1 cellular context compared by ENCODE assay signal in the genomic region with DNA sequence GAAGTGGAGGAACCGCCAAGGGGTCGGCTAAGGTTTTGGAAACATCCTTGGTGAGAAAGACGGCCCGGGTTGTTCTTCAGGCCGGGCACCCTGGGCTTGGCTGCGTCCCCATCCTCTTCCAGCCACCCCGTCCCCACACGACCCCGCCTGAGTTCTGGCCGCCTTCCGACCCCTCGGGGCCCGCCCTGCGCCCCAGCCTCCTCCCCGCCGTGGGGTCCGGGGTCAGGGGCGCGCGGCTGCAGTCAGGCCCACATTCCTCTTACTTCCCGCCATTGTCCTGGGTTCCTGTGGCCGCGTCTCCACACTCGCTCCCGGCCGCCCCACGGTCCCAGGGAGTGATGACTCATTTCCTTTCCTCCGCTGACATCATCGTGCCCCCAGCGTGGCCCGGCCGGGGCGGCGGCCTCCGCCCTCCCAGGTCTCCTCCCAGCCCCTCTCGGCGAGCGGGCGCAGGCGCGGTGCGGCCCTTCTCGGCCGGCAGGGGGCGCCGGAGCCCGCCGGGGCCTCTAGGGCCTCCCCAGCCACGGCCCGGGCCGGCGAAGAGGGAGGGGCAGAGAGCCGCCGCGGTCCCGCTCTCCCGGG.
A peak's percentile ranks its signal among the peaks of the same experiment; 100 is the strongest.
TF ChIP-seq lines count a peak whose summit lies in the region.

No MANE protein-coding gene starts in this region.

TF ChIP-seq in HepG2, 621 proteins besides CTCF, POLR2A, EP300 and RAD21 (continued from another document and continues in another):
- TF ChIP-seq, protein P1, sequence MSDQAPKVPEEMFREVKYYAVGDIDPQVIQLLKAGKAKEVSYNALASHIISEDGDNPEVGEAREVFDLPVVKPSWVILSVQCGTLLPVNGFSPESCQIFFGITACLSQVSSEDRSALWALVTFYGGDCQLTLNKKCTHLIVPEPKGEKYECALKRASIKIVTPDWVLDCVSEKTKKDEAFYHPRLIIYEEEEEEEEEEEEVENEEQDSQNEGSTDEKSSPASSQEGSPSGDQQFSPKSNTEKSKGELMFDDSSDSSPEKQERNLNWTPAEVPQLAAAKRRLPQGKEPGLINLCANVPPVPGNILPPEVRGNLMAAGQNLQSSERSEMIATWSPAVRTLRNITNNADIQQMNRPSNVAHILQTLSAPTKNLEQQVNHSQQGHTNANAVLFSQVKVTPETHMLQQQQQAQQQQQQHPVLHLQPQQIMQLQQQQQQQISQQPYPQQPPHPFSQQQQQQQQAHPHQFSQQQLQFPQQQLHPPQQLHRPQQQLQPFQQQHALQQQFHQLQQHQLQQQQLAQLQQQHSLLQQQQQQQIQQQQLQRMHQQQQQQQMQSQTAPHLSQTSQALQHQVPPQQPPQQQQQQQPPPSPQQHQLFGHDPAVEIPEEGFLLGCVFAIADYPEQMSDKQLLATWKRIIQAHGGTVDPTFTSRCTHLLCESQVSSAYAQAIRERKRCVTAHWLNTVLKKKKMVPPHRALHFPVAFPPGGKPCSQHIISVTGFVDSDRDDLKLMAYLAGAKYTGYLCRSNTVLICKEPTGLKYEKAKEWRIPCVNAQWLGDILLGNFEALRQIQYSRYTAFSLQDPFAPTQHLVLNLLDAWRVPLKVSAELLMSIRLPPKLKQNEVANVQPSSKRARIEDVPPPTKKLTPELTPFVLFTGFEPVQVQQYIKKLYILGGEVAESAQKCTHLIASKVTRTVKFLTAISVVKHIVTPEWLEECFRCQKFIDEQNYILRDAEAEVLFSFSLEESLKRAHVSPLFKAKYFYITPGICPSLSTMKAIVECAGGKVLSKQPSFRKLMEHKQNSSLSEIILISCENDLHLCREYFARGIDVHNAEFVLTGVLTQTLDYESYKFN (CRISPR knock-in tag; conservative IDR thresholded peaks at IDR 0.05): 0 out of 2 replicates have a peak, but pooled peaks have one; percentile 35
- TF ChIP-seq ZNF263 (CRISPR knock-in tag; IDR thresholded peaks at IDR 0.05): no peak; the same call in 1 of the 2 replicates
- TF ChIP-seq, protein P2, sequence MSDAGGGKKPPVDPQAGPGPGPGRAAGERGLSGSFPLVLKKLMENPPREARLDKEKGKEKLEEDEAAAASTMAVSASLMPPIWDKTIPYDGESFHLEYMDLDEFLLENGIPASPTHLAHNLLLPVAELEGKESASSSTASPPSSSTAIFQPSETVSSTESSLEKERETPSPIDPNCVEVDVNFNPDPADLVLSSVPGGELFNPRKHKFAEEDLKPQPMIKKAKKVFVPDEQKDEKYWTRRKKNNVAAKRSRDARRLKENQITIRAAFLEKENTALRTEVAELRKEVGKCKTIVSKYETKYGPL (CRISPR knock-in tag; IDR thresholded peaks at IDR 0.05): no peak
- no peak for TF ChIP-seq ZNF703 (CRISPR knock-in tag; IDR thresholded peaks at IDR 0.05; ENCODE audit: borderline replicate concordance)
- TF ChIP-seq SRSF4 (IDR thresholded peaks at IDR 0.05; ENCODE audit: low read depth, low read length, poor library complexity, severe bottlenecking): no peak
- TF ChIP-seq HMG20B (CRISPR knock-in tag; conservative IDR thresholded peaks at IDR 0.05): no peak
- TF ChIP-seq ZNF746 (CRISPR knock-in tag; IDR thresholded peaks at IDR 0.05): no peak
- no peak for TF ChIP-seq ZNF331 (CRISPR knock-in tag; IDR thresholded peaks at IDR 0.05)
- TF ChIP-seq, protein P3, sequence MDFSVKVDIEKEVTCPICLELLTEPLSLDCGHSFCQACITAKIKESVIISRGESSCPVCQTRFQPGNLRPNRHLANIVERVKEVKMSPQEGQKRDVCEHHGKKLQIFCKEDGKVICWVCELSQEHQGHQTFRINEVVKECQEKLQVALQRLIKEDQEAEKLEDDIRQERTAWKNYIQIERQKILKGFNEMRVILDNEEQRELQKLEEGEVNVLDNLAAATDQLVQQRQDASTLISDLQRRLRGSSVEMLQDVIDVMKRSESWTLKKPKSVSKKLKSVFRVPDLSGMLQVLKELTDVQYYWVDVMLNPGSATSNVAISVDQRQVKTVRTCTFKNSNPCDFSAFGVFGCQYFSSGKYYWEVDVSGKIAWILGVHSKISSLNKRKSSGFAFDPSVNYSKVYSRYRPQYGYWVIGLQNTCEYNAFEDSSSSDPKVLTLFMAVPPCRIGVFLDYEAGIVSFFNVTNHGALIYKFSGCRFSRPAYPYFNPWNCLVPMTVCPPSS (IDR thresholded peaks at IDR 0.05): no peak
- TF ChIP-seq ATF7-NPFF (CRISPR knock-in tag; IDR thresholded peaks at IDR 0.05; ENCODE audit: low read depth): no peak
- no peak for TF ChIP-seq FOXP1 (IDR thresholded peaks at IDR 0.05)
- TF ChIP-seq FOXP1 (CRISPR knock-in tag; IDR thresholded peaks at IDR 0.05): no peak
- peak; percentile 73 for TF ChIP-seq DMAP1 (CRISPR knock-in tag; IDR thresholded peaks at IDR 0.05)
- no peak for TF ChIP-seq ESRRA (CRISPR knock-in tag; IDR thresholded peaks at IDR 0.05; ENCODE audit: low read depth)
- TF ChIP-seq, protein P4, sequence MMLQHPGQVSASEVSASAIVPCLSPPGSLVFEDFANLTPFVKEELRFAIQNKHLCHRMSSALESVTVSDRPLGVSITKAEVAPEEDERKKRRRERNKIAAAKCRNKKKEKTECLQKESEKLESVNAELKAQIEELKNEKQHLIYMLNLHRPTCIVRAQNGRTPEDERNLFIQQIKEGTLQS (CRISPR knock-in tag; IDR thresholded peaks at IDR 0.05): peak; percentile 99
- TF ChIP-seq, protein P5, sequence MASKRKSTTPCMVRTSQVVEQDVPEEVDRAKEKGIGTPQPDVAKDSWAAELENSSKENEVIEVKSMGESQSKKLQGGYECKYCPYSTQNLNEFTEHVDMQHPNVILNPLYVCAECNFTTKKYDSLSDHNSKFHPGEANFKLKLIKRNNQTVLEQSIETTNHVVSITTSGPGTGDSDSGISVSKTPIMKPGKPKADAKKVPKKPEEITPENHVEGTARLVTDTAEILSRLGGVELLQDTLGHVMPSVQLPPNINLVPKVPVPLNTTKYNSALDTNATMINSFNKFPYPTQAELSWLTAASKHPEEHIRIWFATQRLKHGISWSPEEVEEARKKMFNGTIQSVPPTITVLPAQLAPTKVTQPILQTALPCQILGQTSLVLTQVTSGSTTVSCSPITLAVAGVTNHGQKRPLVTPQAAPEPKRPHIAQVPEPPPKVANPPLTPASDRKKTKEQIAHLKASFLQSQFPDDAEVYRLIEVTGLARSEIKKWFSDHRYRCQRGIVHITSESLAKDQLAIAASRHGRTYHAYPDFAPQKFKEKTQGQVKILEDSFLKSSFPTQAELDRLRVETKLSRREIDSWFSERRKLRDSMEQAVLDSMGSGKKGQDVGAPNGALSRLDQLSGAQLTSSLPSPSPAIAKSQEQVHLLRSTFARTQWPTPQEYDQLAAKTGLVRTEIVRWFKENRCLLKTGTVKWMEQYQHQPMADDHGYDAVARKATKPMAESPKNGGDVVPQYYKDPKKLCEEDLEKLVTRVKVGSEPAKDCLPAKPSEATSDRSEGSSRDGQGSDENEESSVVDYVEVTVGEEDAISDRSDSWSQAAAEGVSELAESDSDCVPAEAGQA (IDR thresholded peaks at IDR 0.05; ENCODE audit: low read depth): peak; percentile 65; the same call in 1 of the 2 replicates
- TF ChIP-seq, protein P5 (CRISPR knock-in tag; IDR thresholded peaks at IDR 0.05; ENCODE audit: borderline replicate concordance): no peak
- TF ChIP-seq, protein P6, sequence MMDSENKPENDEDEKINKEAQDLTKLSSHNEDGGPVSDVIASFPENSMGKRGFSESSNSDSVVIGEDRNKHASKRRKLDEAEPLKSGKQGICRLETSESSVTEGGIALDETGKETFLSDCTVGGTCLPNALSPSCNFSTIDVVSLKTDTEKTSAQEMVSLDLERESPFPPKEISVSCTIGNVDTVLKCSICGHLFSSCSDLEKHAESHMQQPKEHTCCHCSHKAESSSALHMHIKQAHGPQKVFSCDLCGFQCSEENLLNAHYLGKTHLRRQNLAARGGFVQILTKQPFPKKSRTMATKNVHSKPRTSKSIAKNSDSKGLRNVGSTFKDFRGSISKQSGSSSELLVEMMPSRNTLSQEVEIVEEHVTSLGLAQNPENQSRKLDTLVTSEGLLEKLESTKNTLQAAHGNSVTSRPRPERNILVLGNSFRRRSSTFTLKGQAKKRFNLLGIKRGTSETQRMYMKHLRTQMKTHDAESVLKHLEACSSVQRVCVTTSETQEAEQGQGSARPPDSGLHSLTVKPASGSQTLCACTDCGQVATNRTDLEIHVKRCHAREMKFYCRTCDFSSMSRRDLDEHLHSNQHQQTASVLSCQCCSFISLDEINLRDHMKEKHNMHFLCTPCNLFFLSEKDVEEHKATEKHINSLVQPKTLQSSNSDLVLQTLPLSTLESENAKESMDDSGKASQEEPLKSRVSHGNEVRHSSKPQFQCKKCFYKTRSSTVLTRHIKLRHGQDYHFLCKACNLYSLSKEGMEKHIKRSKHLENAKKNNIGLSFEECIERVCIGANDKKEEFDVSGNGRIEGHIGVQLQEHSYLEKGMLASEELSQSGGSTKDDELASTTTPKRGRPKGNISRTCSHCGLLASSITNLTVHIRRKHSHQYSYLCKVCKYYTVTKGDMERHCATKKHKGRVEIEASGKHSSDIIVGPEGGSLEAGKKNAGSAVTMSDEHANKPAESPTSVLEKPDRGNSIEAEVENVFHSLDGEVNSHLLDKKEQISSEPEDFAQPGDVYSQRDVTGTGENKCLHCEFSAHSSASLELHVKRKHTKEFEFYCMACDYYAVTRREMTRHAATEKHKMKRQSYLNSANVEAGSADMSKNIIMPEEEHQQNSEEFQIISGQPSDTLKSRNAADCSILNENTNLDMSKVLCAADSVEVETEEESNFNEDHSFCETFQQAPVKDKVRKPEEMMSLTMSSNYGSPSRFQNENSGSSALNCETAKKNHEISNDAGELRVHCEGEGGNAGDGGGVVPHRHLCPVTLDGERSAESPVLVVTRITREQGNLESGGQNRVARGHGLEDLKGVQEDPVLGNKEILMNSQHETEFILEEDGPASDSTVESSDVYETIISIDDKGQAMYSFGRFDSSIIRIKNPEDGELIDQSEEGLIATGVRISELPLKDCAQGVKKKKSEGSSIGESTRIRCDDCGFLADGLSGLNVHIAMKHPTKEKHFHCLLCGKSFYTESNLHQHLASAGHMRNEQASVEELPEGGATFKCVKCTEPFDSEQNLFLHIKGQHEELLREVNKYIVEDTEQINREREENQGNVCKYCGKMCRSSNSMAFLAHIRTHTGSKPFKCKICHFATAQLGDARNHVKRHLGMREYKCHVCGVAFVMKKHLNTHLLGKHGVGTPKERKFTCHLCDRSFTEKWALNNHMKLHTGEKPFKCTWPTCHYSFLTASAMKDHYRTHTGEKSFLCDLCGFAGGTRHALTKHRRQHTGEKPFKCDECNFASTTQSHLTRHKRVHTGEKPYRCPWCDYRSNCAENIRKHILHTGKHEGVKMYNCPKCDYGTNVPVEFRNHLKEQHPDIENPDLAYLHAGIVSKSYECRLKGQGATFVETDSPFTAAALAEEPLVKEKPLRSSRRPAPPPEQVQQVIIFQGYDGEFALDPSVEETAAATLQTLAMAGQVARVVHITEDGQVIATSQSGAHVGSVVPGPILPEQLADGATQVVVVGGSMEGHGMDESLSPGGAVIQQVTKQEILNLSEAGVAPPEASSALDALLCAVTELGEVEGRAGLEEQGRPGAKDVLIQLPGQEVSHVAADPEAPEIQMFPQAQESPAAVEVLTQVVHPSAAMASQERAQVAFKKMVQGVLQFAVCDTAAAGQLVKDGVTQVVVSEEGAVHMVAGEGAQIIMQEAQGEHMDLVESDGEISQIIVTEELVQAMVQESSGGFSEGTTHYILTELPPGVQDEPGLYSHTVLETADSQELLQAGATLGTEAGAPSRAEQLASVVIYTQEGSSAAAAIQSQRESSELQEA (CRISPR knock-in tag; IDR thresholded peaks at IDR 0.05; ENCODE audit: not compliant biosample characterization): no peak
- no peak for TF ChIP-seq TMF1 (CRISPR knock-in tag; IDR thresholded peaks at IDR 0.05; ENCODE audit: low read depth)
- TF ChIP-seq ZNF549 (CRISPR knock-in tag; IDR thresholded peaks at IDR 0.05): no peak
- TF ChIP-seq ZNF563 (CRISPR knock-in tag; IDR thresholded peaks at IDR 0.05): no peak; the same call in none of the 2 replicates
- TF ChIP-seq CEBPG (CRISPR knock-in tag; IDR thresholded peaks at IDR 0.05): peak; percentile 45; the same call in 1 of the 2 replicates
- TF ChIP-seq, protein P7, sequence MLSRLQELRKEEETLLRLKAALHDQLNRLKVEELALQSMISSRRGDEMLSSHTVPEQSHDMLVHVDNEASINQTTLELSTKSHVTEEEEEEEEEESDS (CRISPR knock-in tag; IDR thresholded peaks at IDR 0.05; ENCODE audit: borderline replicate concordance): no peak
- TF ChIP-seq CCDC6 (CRISPR knock-in tag; IDR thresholded peaks at IDR 0.05): peak; percentile 72
- no peak for TF ChIP-seq AGO1 (IDR thresholded peaks at IDR 0.05; ENCODE audit: low read depth, low read length, poor library complexity, severe bottlenecking)
- no peak for TF ChIP-seq TCF7L2 (IDR thresholded peaks at IDR 0.05; ENCODE audit: low read depth, low read length)
- TF ChIP-seq, protein P8, sequence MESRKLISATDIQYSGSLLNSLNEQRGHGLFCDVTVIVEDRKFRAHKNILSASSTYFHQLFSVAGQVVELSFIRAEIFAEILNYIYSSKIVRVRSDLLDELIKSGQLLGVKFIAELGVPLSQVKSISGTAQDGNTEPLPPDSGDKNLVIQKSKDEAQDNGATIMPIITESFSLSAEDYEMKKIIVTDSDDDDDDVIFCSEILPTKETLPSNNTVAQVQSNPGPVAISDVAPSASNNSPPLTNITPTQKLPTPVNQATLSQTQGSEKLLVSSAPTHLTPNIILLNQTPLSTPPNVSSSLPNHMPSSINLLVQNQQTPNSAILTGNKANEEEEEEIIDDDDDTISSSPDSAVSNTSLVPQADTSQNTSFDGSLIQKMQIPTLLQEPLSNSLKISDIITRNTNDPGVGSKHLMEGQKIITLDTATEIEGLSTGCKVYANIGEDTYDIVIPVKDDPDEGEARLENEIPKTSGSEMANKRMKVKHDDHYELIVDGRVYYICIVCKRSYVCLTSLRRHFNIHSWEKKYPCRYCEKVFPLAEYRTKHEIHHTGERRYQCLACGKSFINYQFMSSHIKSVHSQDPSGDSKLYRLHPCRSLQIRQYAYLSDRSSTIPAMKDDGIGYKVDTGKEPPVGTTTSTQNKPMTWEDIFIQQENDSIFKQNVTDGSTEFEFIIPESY (CRISPR knock-in tag; IDR thresholded peaks at IDR 0.05): no peak; the same call in 1 of the 2 replicates
